In the genomic region with DNA sequence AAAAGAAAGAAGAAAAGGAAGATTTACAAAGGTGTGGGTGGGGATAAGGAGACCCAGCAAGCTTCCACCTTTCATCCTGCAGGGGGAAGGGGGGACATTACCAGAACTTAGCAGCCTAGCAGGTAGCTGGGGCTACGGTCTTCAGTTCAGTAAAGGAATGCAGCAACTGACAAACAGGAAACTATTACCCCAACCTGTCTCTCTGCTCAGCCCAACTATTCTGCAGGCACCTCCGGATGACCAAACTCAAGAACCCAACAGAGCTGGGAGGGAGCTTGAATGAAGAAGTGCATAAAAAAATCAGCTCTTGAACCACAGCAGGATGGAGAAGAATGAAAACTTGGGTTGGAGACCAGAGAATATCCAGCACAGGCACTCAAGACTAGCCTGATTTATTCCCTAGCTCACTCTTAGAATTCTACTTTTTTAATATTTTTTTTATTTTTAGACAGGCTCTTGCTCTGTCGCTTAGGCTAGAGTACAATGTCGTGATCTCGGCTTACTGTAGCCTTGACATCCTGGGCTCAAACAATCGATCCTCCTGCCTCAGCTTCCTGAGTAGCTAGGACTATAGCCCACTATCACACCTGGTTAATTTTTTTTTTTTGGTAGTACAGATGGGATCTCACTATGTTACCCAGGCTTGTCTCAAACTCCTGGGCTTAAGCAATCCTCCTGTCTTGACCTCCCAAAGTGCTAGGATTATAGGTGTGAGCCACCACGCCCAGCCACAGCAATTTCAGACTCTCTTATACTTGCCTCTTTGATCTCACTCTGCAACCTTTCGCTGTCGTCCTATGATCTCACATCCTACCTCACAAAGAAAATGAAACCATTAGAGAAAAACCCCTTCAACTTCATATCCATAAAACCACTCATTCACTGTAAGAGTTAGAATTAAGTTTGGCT, we compare ENCODE assay signal across 8 cellular contexts.
DNase-seq lines count a peak whose midpoint lies in the region; ATAC-seq lines count a peak whose summit lies in the region.

No MANE protein-coding gene starts in this region.

- peak; percentile 63 for DNase-seq in activated CD4-positive, alpha-beta T cell treated with anti-CD3 and anti-CD28 coated beads for 48 hours
- peak; percentile 44 for DNase-seq in stimulated activated CD4-positive, alpha-beta T cell treated with anti-CD3 and anti-CD28 coated beads, Interleukin-2, amount 100 ng/mL, for 4 hours (ENCODE audit: low read depth)
- no peak for DNase-seq in MV-4-11 (lab: John Stamatoyannopoulos, UW)
- DNase-seq in NCI-H2196 (lab: John Stamatoyannopoulos, UW; ENCODE audit: unreplicated experiment) = no peak
- no peak for DNase-seq in NCI-H1930 (lab: John Stamatoyannopoulos, UW)
- DNase-seq in AG08396 (ENCODE audit: low spot score) = no peak

- ATAC-seq in GM19043 (IDR thresholded peaks at IDR 0.05; ENCODE audit: low read depth, unreplicated experiment) (peak; percentile 36), HG02884 (IDR thresholded peaks at IDR 0.05; ENCODE audit: unreplicated experiment) (peak; percentile 34)

Comparison
In these comparisons a context has a peak if more than half of its experiments do, and no peak if none do; other contexts are left out.
1. DNase-seq: peak in activated CD4-positive, alpha-beta T cell treated with anti-CD3 and anti-CD28 coated beads for 48 hours (single experiment) and stimulated activated CD4-positive, alpha-beta T cell treated with anti-CD3 and anti-CD28 coated beads, Interleukin-2, amount 100 ng/mL, for 4 hours (single experiment); none in MV-4-11 (single experiment), NCI-H2196 (single experiment), NCI-H1930 (0 of 2) and AG08396 (single experiment).